ENCODE assay signal across 11 cellular contexts in the genomic region with DNA sequence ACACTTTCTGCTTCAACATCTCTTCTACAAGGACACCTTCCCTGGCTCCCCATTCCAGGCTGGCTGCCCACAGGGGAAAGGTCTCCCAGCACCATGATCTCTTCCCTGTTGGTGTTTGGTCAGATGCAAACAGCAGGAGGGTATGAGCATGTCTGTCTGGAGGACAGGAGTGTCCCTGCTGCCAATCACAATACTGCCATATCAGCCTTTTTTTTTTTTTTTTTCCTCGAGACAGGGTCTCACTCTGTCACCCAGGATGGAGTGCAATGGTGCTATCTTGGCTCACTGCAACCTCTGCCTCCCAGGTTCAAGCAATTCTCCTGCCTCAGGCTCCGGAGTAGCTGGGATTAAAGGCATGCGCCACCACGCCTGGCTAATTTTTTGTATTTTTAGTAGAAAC. TPM values are rescaled to one million over a fixed set of nuclear protein-coding genes. Genes with fewer than 3 reads are reported as not detected.
A peak's percentile ranks its signal among the peaks of the same experiment; 100 is the strongest.
DNase-seq lines count a peak whose midpoint lies in the region; ATAC-seq and TF ChIP-seq lines count a peak whose summit lies in the region.
"Not testable (repeated sequence)": the region's sequence is repeated elsewhere in the genome, so short reads cannot be mapped to it uniquely, and the experiment has no call there.
"Had no signal": no experiment of that assay in that cellular context is flagged by ENCODE, and none has a peak within 500 bp of the region (broad histone marks: within the 10 kb centered on the region; RNA-seq: fewer than 3 reads in every experiment).

No MANE protein-coding gene starts in this region.

- CTCF ChIA-PET in HEK293 (lab: Yijun Ruan, JAX), result interaction anchor here (0.6 kb wide), 2 partner anchors 95 to 1181 kb away, joined by 3 to 4 read pairs; no protein-coding TSS in a partner anchor
- CTCF ChIA-PET in activated CD8-positive, alpha-beta T cell treated with anti-CD3 and anti-CD28 coated beads, Interleukin-2, amount 10 ng/mL, durations not matched to agents 7 days and 5 days (lab: Charles Lee), result interaction anchor here (0.7 to 3.8 kb wide), 4 partner anchors 19 to 182 kb away, joined by 3 to 23 read pairs (median 4); no protein-coding TSS in a partner anchor
- CTCF ChIA-PET in naive thymus-derived CD4-positive, alpha-beta T cell (lab: Charles Lee), result interaction anchor here (1.2 kb wide), 1 partner anchor 26 kb away, joined by 3 read pairs; no protein-coding TSS in a partner anchor

- not testable (repeated sequence) for H3K27ac ChIP-seq in HEK293 (ENCODE audit: extremely low read depth, low read depth, low read length); naive thymus-derived CD4-positive, alpha-beta T cell (ENCODE audit: low read depth, low read length)

- peaks cover 13% of the 10 kb centered on the region for H3K4me1 ChIP-seq in HEK293 (ENCODE audit: control insufficient read depth, insufficient read depth, low read length)
- H3K4me1 ChIP-seq in naive thymus-derived CD4-positive, alpha-beta T cell (ENCODE audit: control insufficient read depth in 2 of 2, insufficient read depth in 2 of 2, low read length in 2 of 2), result peaks cover 12 to 31% of the 10 kb centered on the region in 2 donors

- peaks cover 20% of the 10 kb centered on the region for H3K4me1 Mint-ChIP-seq in T-helper 17 cell
- H3K4me1 Mint-ChIP-seq in activated CD8-positive, alpha-beta T cell treated with anti-CD3 and anti-CD28 coated beads, Interleukin-2, amount 10 ng/mL, durations not matched to agents 7 days and 5 days (ENCODE audit: low read depth), result peaks cover 49% of the 10 kb centered on the region
- H3K4me1 Mint-ChIP-seq in activated naive CD8-positive, alpha-beta T cell treated with anti-CD3 and anti-CD28 coated beads, Interleukin-2, amount 10 ng/mL, durations not matched to agents 7 days and 5 days, result peaks cover 31% of the 10 kb centered on the region
- peaks cover 11 to 48% (median 37%) of the 10 kb centered on the region in 7 donors for H3K4me1 Mint-ChIP-seq in naive thymus-derived CD4-positive, alpha-beta T cell

- intact Hi-C loops in naive thymus-derived CD4-positive, alpha-beta T cell (cut with micrococcal nuclease), result loop anchor here in 1 of 2 donors (5.0 kb wide), 1 partner anchor 34 kb away; the partner anchor contains the start of gene DNASE2

- H3K9me3 ChIP-seq in HEK293 (ENCODE audit: control insufficient read depth, insufficient read depth, low read depth, low read length); T-helper 17 cell (ENCODE audit: control insufficient read depth, low read length, poor library complexity, severe bottlenecking); naive thymus-derived CD4-positive, alpha-beta T cell (ENCODE audit: control insufficient read depth in 2 of 3, low read length in 3 of 3): not testable (repeated sequence)

- not testable (repeated sequence) for ATAC-seq in T-helper 17 cell; activated CD8-positive, alpha-beta T cell treated with anti-CD3 and anti-CD28 coated beads, Interleukin-2, amount 10 ng/mL, durations not matched to agents 7 days and 5 days; activated naive CD8-positive, alpha-beta T cell treated with anti-CD3 and anti-CD28 coated beads, Interleukin-2, amount 10 ng/mL, durations not matched to agents 7 days and 5 days (ENCODE audit: low read depth); naive thymus-derived CD4-positive, alpha-beta T cell

- not testable (repeated sequence) for H3K27me3 ChIP-seq in naive thymus-derived CD4-positive, alpha-beta T cell (ENCODE audit: control insufficient read depth in 2 of 2, insufficient read depth in 2 of 2, low read length in 2 of 2)

- peak overlapping the region; percentile 50 for H3K4me3 Mint-ChIP-seq in T-helper 17 cell
- H3K4me3 Mint-ChIP-seq in activated CD8-positive, alpha-beta T cell treated with anti-CD3 and anti-CD28 coated beads, Interleukin-2, amount 10 ng/mL, durations not matched to agents 7 days and 5 days; activated naive CD8-positive, alpha-beta T cell treated with anti-CD3 and anti-CD28 coated beads, Interleukin-2, amount 10 ng/mL, durations not matched to agents 7 days and 5 days: not testable (repeated sequence)
- peak overlapping the region in 2 of 10 donors; percentile 21 to 52 for H3K4me3 Mint-ChIP-seq in naive thymus-derived CD4-positive, alpha-beta T cell

- not testable (repeated sequence) for H3K36me3 ChIP-seq in HEK293 (ENCODE audit: control insufficient read depth in 2 of 2, insufficient read depth in 1 of 2, low read length in 2 of 2); naive thymus-derived CD4-positive, alpha-beta T cell (ENCODE audit: control insufficient read depth in 2 of 3, insufficient read depth in 3 of 3, low read length in 3 of 3)

- POLR2A ChIA-PET in HEK293 (lab: Yijun Ruan, JAX), result interaction anchor here (0.7 kb wide), 1 partner anchor 12 kb away, joined by 3 read pairs; no protein-coding TSS in a partner anchor
- POLR2A ChIA-PET in activated CD8-positive, alpha-beta T cell treated with anti-CD3 and anti-CD28 coated beads, Interleukin-2, amount 10 ng/mL, durations not matched to agents 7 days and 5 days (lab: Charles Lee), result interaction anchor here (0.6 to 3.1 kb wide), 5 partner anchors 17 to 173 kb away, joined by 3 to 20 read pairs (median 6); partner anchors contain the start of genes CALR and GCDH
- POLR2A ChIA-PET in activated naive CD8-positive, alpha-beta T cell treated with anti-CD3 and anti-CD28 coated beads, Interleukin-2, amount 10 ng/mL, durations not matched to agents 7 days and 5 days (lab: Charles Lee), result interaction anchor here (0.5 to 3.6 kb wide), 3 partner anchors 17 to 140 kb away, joined by 4 to 25 read pairs (median 18); partner anchors contain the start of genes CALR and FARSA
- POLR2A ChIA-PET in naive thymus-derived CD4-positive, alpha-beta T cell (lab: Charles Lee), result interaction anchor here (0.6 to 3.7 kb wide), 5 partner anchors 13 to 27 kb away, joined by 3 to 46 read pairs (median 23); partner anchors contain the start of genes FARSA and GCDH

- TF ChIP-seq CTCF in HEK293 (tag by site-specific recombination; IDR thresholded peaks at IDR 0.05), result not testable (repeated sequence)

- not testable (repeated sequence) for DNase-seq in T-helper 17 cell; activated CD8-positive, alpha-beta T cell treated with anti-CD3 and anti-CD28 coated beads, Interleukin-2, amount 10 ng/mL, durations not matched to agents 7 days and 5 days; activated naive CD8-positive, alpha-beta T cell treated with anti-CD3 and anti-CD28 coated beads, Interleukin-2, amount 10 ng/mL, durations not matched to agents 7 days and 5 days; naive thymus-derived CD4-positive, alpha-beta T cell

- not testable (repeated sequence) for H3K9me3 Mint-ChIP-seq in activated CD8-positive, alpha-beta T cell treated with anti-CD3 and anti-CD28 coated beads, Interleukin-2, amount 10 ng/mL, durations not matched to agents 7 days and 5 days (ENCODE audit: insufficient read depth); activated naive CD8-positive, alpha-beta T cell treated with anti-CD3 and anti-CD28 coated beads, Interleukin-2, amount 10 ng/mL, durations not matched to agents 7 days and 5 days; naive thymus-derived CD4-positive, alpha-beta T cell

- H3K27me3 Mint-ChIP-seq in T-helper 17 cell; activated CD8-positive, alpha-beta T cell treated with anti-CD3 and anti-CD28 coated beads, Interleukin-2, amount 10 ng/mL, durations not matched to agents 7 days and 5 days (ENCODE audit: low read depth); activated naive CD8-positive, alpha-beta T cell treated with anti-CD3 and anti-CD28 coated beads, Interleukin-2, amount 10 ng/mL, durations not matched to agents 7 days and 5 days; naive thymus-derived CD4-positive, alpha-beta T cell: not testable (repeated sequence)

- not testable (repeated sequence) for H3K36me3 Mint-ChIP-seq in T-helper 17 cell (ENCODE audit: low read depth); activated naive CD8-positive, alpha-beta T cell treated with anti-CD3 and anti-CD28 coated beads, Interleukin-2, amount 10 ng/mL, durations not matched to agents 7 days and 5 days; naive thymus-derived CD4-positive, alpha-beta T cell
- H3K36me3 Mint-ChIP-seq in activated CD8-positive, alpha-beta T cell treated with anti-CD3 and anti-CD28 coated beads, Interleukin-2, amount 10 ng/mL, durations not matched to agents 7 days and 5 days (ENCODE audit: low read depth), result peaks cover 11% of the 10 kb centered on the region

- not testable (repeated sequence) for H3K27ac Mint-ChIP-seq in T-helper 17 cell
- H3K27ac Mint-ChIP-seq in activated CD8-positive, alpha-beta T cell treated with anti-CD3 and anti-CD28 coated beads, Interleukin-2, amount 10 ng/mL, durations not matched to agents 7 days and 5 days, result peak overlapping the region; percentile 77
- peak overlapping the region; percentile 61 for H3K27ac Mint-ChIP-seq in activated naive CD8-positive, alpha-beta T cell treated with anti-CD3 and anti-CD28 coated beads, Interleukin-2, amount 10 ng/mL, durations not matched to agents 7 days and 5 days
- H3K27ac Mint-ChIP-seq in naive thymus-derived CD4-positive, alpha-beta T cell, result peak overlapping the region in 7 of 9 donors; percentile 15 to 82 (median 43)

- H3K4me3 ChIP-seq in HEK293 (ENCODE audit: low read depth, low read length); naive thymus-derived CD4-positive, alpha-beta T cell (ENCODE audit: low read length): not testable (repeated sequence)

RNA-seq across cellular contexts. Expression of gene SYCE2, which starts 3.2 kb away (rescaled TPM):
- under 1 TPM; 0.52 to 0.86 TPM for total RNA-seq in T-helper 17 cell
- total RNA-seq in activated CD8-positive, alpha-beta T cell treated with anti-CD3 and anti-CD28 coated beads, Interleukin-2, amount 10 ng/mL, durations not matched to agents 7 days and 5 days, result 1 to 10 TPM; 3.4 to 3.9 TPM
- 1 to 10 TPM; 3.6 to 4.4 TPM for total RNA-seq in activated naive CD8-positive, alpha-beta T cell treated with anti-CD3 and anti-CD28 coated beads, Interleukin-2, amount 10 ng/mL, durations not matched to agents 7 days and 5 days
- 1 to 10 TPM in 3 of 5 experiments, under 1 TPM in 1, not detected in 1; 0.78 to 3.3 (median 2.3) TPM for total RNA-seq in naive thymus-derived CD4-positive, alpha-beta T cell
- polyA plus RNA-seq in naive thymus-derived CD4-positive, alpha-beta T cell, result 1 to 10 TPM in 1 of 2 donors, not detected in 1; 1.4 TPM

RNA-seq across cellular contexts. Expression of gene FARSA, which starts 17.7 kb away (rescaled TPM):
- 10 to 100 TPM; 23.2 to 28.3 TPM for total RNA-seq in T-helper 17 cell
- total RNA-seq in activated CD8-positive, alpha-beta T cell treated with anti-CD3 and anti-CD28 coated beads, Interleukin-2, amount 10 ng/mL, durations not matched to agents 7 days and 5 days, result 100 to 1,000 TPM in 1 of 2 experiments, 10 to 100 TPM in 1; 98.8 to 106 TPM
- total RNA-seq in activated naive CD8-positive, alpha-beta T cell treated with anti-CD3 and anti-CD28 coated beads, Interleukin-2, amount 10 ng/mL, durations not matched to agents 7 days and 5 days, result 10 to 100 TPM; 69.2 to 73.3 TPM
- 100 to 1,000 TPM in 1 of 5 experiments, 10 to 100 TPM in 4; 25.9 to 109 (median 52.6) TPM for total RNA-seq in naive thymus-derived CD4-positive, alpha-beta T cell
- polyA plus RNA-seq in naive thymus-derived CD4-positive, alpha-beta T cell, result 10 to 100 TPM; 58.0 to 88.3 TPM

RNA-seq across cellular contexts. Expression of gene CALR, which starts 22.5 kb away (rescaled TPM):
- 100 to 1,000 TPM; 418 to 472 TPM for total RNA-seq in T-helper 17 cell
- 100 to 1,000 TPM; 875 to 886 TPM for total RNA-seq in activated CD8-positive, alpha-beta T cell treated with anti-CD3 and anti-CD28 coated beads, Interleukin-2, amount 10 ng/mL, durations not matched to agents 7 days and 5 days
- total RNA-seq in activated naive CD8-positive, alpha-beta T cell treated with anti-CD3 and anti-CD28 coated beads, Interleukin-2, amount 10 ng/mL, durations not matched to agents 7 days and 5 days, result 100 to 1,000 TPM; 522 to 531 TPM
- 1,000 to 10,000 TPM in 1 of 5 experiments, 100 to 1,000 TPM in 4; 449 to 1,130 (median 502) TPM for total RNA-seq in naive thymus-derived CD4-positive, alpha-beta T cell
- 100 to 1,000 TPM; 142 to 155 TPM for polyA plus RNA-seq in naive thymus-derived CD4-positive, alpha-beta T cell

RNA-seq across cellular contexts. Expression of gene GCDH, which starts 24.9 kb away (rescaled TPM):
- total RNA-seq in T-helper 17 cell, result 10 to 100 TPM; 34.0 to 36.2 TPM
- 10 to 100 TPM; 39.5 to 42.5 TPM for total RNA-seq in activated CD8-positive, alpha-beta T cell treated with anti-CD3 and anti-CD28 coated beads, Interleukin-2, amount 10 ng/mL, durations not matched to agents 7 days and 5 days
- total RNA-seq in activated naive CD8-positive, alpha-beta T cell treated with anti-CD3 and anti-CD28 coated beads, Interleukin-2, amount 10 ng/mL, durations not matched to agents 7 days and 5 days, result 10 to 100 TPM; 39.7 to 43.4 TPM
- total RNA-seq in naive thymus-derived CD4-positive, alpha-beta T cell, result 10 to 100 TPM; 40.1 to 74.2 (median 54.5) TPM
- 10 to 100 TPM; 22.0 to 23.2 TPM for polyA plus RNA-seq in naive thymus-derived CD4-positive, alpha-beta T cell

RNA-seq across cellular contexts. Expression of gene KLF1, which starts 28.9 kb away (rescaled TPM):
- not detected for total RNA-seq in T-helper 17 cell
- under 1 TPM in 1 of 2 experiments, not detected in 1; 0.21 TPM for total RNA-seq in activated CD8-positive, alpha-beta T cell treated with anti-CD3 and anti-CD28 coated beads, Interleukin-2, amount 10 ng/mL, durations not matched to agents 7 days and 5 days
- under 1 TPM in 1 of 2 experiments, not detected in 1; 0.19 TPM for total RNA-seq in activated naive CD8-positive, alpha-beta T cell treated with anti-CD3 and anti-CD28 coated beads, Interleukin-2, amount 10 ng/mL, durations not matched to agents 7 days and 5 days
- under 1 TPM in 2 of 5 experiments, not detected in 3; 0.32 to 0.41 TPM for total RNA-seq in naive thymus-derived CD4-positive, alpha-beta T cell
- not detected for polyA plus RNA-seq in naive thymus-derived CD4-positive, alpha-beta T cell
- total RNA-seq: Caco-2; CD8-positive, alpha-beta T cell; HFFc6; HT1080; PC-3 had no signal
- polyA plus RNA-seq: SK-N-SH had no signal
